9 cellular contexts compared by ENCODE assay signal in genomic region chr2:45990131-45990530, GRCh38.
"Had no signal": no experiment of that assay in that cellular context is flagged by ENCODE, and none has a peak within 500 bp of the region (broad histone marks: within the 10 kb centered on the region; RNA-seq: fewer than 3 reads in every experiment).

No MANE protein-coding gene starts in this region.

- H3K27ac ChIP-seq: GM23248, HL-60 had no signal

- H3K9me3 ChIP-seq: HAP-1 had no signal

- H3K4me1 ChIP-seq: HAP-1 had no signal

- H3K4me3 Mint-ChIP-seq: HFFc6 had no signal

- H3K27ac Mint-ChIP-seq: HFFc6 had no signal

- H3K9me3 Mint-ChIP-seq: HFFc6 had no signal

- ATAC-seq: HCT116, HepG2, K562 had no signal

- H3K4me3 ChIP-seq: GM23248, HAP-1, K562 had no signal

- H2AFZ ChIP-seq: GM23248 had no signal

- H3K9ac ChIP-seq: GM23248 had no signal

- H3K36me3 ChIP-seq: HAP-1 had no signal

- DNase-seq: GM23248, GOT3, H7, HFFc6 had no signal
